In genomic region chr10:74589226-74589673, GRCh38 we compare ENCODE assay signal across 8 cellular contexts.
DNase-seq lines count a peak whose midpoint lies in the region; ATAC-seq and TF ChIP-seq lines count a peak whose summit lies in the region.

No MANE protein-coding gene starts in this region.

- no peaks in the 10 kb centered on the region for H4K20me1 ChIP-seq in PC-3 (ENCODE audit: low read length)

- no peaks in the 10 kb centered on the region for H3K9me3 Mint-ChIP-seq in CD4-positive, CD25-positive, alpha-beta regulatory T cell
- no peaks in the 10 kb centered on the region for H3K9me3 Mint-ChIP-seq in osteocyte (ENCODE audit: unreplicated experiment)

- BruUV-seq in PC-3 (replicated peaks; lab: Mats Ljungman, UMichigan), result no TSS peak

- no peak overlapping the region for H2AFZ ChIP-seq in PC-3 (ENCODE audit: low read length)

- CTCF ChIA-PET in PC-3 (lab: Charles Lee), result no interaction called here

- peaks cover 7% of the 10 kb centered on the region for H3F3A ChIP-seq in PC-3 (ENCODE audit: low read length, unreplicated experiment)

- POLR2A ChIA-PET in PC-3 (lab: Charles Lee; ENCODE audit: unreplicated experiment), result no interaction called here

- no peaks in the 10 kb centered on the region for H3K9me3 ChIP-seq in CD4-positive, CD25-positive, alpha-beta regulatory T cell (ENCODE audit: control insufficient read depth in 2 of 2, low read length in 2 of 2)
- H3K9me3 ChIP-seq in PC-3 (ENCODE audit: low read length) (no peaks in the 10 kb centered on the region), suprapubic skin (no peaks in the 10 kb centered on the region)

- no peaks in the 10 kb centered on the region for H3K9me2 ChIP-seq in PC-3 (replicated peaks; ENCODE audit: low read length)

- DNase-seq in CD4-positive, CD25-positive, alpha-beta regulatory T cell, result peak; percentile 74 to 90 (median 83)
- DNase-seq in PC-3 (peak; percentile 73), fibroblast of villous mesenchyme (ENCODE audit: low read depth) (peak; percentile 97), osteocyte (ENCODE audit: extremely low spot score, unreplicated experiment) (no peak), suprapubic skin (ENCODE audit: low spot score in 2 of 2) (peak; percentile 92 to 94), LoVo (ENCODE audit: low spot score) (no peak)
- DNase-seq in activated effector memory CD4-positive, alpha-beta T cell treated with Interleukin-2 at 50 U/mL for 16 hours, result peak; percentile 71

- H3K27ac Mint-ChIP-seq in CD4-positive, CD25-positive, alpha-beta regulatory T cell, result peak overlapping the region; percentile 7 to 88 (median 85)
- H3K27ac Mint-ChIP-seq in osteocyte (ENCODE audit: unreplicated experiment), result peak overlapping the region; percentile 69

- peak overlapping the region; percentile 73 for H3K27ac ChIP-seq in CD4-positive, CD25-positive, alpha-beta regulatory T cell (ENCODE audit: insufficient read depth, low read length, poor library complexity, severe bottlenecking)
- H3K27ac ChIP-seq in PC-3 (ENCODE audit: low read length) (no peak overlapping the region), suprapubic skin (peak overlapping the region; percentile 29)

- H3K27me3 Mint-ChIP-seq in CD4-positive, CD25-positive, alpha-beta regulatory T cell, result no peaks in the 10 kb centered on the region
- no peaks in the 10 kb centered on the region for H3K27me3 Mint-ChIP-seq in osteocyte (ENCODE audit: unreplicated experiment)

- peaks cover 2% of the 10 kb centered on the region for H3K36me3 ChIP-seq in CD4-positive, CD25-positive, alpha-beta regulatory T cell (ENCODE audit: control insufficient read depth, insufficient read depth, low read length)
- H3K36me3 ChIP-seq in PC-3 (ENCODE audit: low read depth, low read length) (peaks cover 25% of the 10 kb centered on the region; the same call in 1 of the 2 replicates), suprapubic skin (no peaks in the 10 kb centered on the region)

- H3K4me3 Mint-ChIP-seq in CD4-positive, CD25-positive, alpha-beta regulatory T cell, result peak overlapping the region; percentile 36 to 77 (median 48)
- no peak overlapping the region for H3K4me3 Mint-ChIP-seq in osteocyte (ENCODE audit: unreplicated experiment)

- no peak overlapping the region for H3K9ac ChIP-seq in PC-3 (ENCODE audit: low read length)

- no peak for TF ChIP-seq POLR2A in suprapubic skin (IDR thresholded peaks at IDR 0.05)

- no peak for TF ChIP-seq EP300 in suprapubic skin (IDR thresholded peaks at IDR 0.05)

- H3K27me3 ChIP-seq in CD4-positive, CD25-positive, alpha-beta regulatory T cell (ENCODE audit: control insufficient read depth, insufficient read depth, low read length), result no peaks in the 10 kb centered on the region
- H3K27me3 ChIP-seq in PC-3 (ENCODE audit: low read length), result no peaks in the 10 kb centered on the region
- H3K27me3 ChIP-seq in suprapubic skin, result no peaks in the 10 kb centered on the region

- TF ChIP-seq CTCF in PC-3 (conservative IDR thresholded peaks at IDR 0.05; ENCODE audit: low read depth, low read length), result no peak
- no peak for TF ChIP-seq CTCF in fibroblast of villous mesenchyme (IDR thresholded peaks at IDR 0.05; ENCODE audit: insufficient read depth, low read depth, low read length)
- no peak for TF ChIP-seq CTCF in osteocyte (IDR thresholded peaks at IDR 0.05)
- TF ChIP-seq CTCF in suprapubic skin (IDR thresholded peaks at IDR 0.05), result no peak

- H3K36me3 Mint-ChIP-seq in CD4-positive, CD25-positive, alpha-beta regulatory T cell, result peaks cover 6% of the 10 kb centered on the region
- peaks cover 5% of the 10 kb centered on the region for H3K36me3 Mint-ChIP-seq in osteocyte (ENCODE audit: unreplicated experiment)

- no peaks in the 10 kb centered on the region for H3K79me2 ChIP-seq in PC-3 (ENCODE audit: low read length)

- WGBS in suprapubic skin, result 9% methylated on average over 6 of the region's 6 CpGs

- H3K4me3 ChIP-seq in CD4-positive, CD25-positive, alpha-beta regulatory T cell (ENCODE audit: low read depth, low read length), result peak overlapping the region; percentile 45
- H3K4me3 ChIP-seq in PC-3 (ENCODE audit: low read length), result no peak overlapping the region
- H3K4me3 ChIP-seq in fibroblast of villous mesenchyme (ENCODE audit: low read depth, low read length), result no peak overlapping the region
- H3K4me3 ChIP-seq in suprapubic skin, result no peak overlapping the region

- H3K4me2 ChIP-seq in PC-3 (ENCODE audit: low read length), result no peak overlapping the region

- peaks cover 30 to 59% (median 47%) of the 10 kb centered on the region in 4 donors for H3K4me1 Mint-ChIP-seq in CD4-positive, CD25-positive, alpha-beta regulatory T cell
- H3K4me1 Mint-ChIP-seq in osteocyte (ENCODE audit: unreplicated experiment), result peaks cover 37% of the 10 kb centered on the region

- ATAC-seq in CD4-positive, CD25-positive, alpha-beta regulatory T cell (ENCODE audit: low read depth in 2 of 2), result peak; percentile 80 to 83
- ATAC-seq in HG03439 (IDR thresholded peaks at IDR 0.05; ENCODE audit: unreplicated experiment) (peak; percentile 44), PC-3 (peak; percentile 43)

- H3K4me1 ChIP-seq in CD4-positive, CD25-positive, alpha-beta regulatory T cell (ENCODE audit: control insufficient read depth, insufficient read depth, low read length, poor library complexity, severe bottlenecking), result peaks cover 46% of the 10 kb centered on the region
- H3K4me1 ChIP-seq in PC-3 (ENCODE audit: insufficient read depth, low read length), result peaks cover 17% of the 10 kb centered on the region
- peaks cover 69% of the 10 kb centered on the region for H3K4me1 ChIP-seq in suprapubic skin

- intact Hi-C loops in PC-3 (cut with micrococcal nuclease), result no loop called here

Comparison
In these comparisons a context has a peak if more than half of its experiments do, and no peak if none do; other contexts are left out.
1. DNase-seq: peak in CD4-positive, CD25-positive, alpha-beta regulatory T cell (3 of 3), PC-3 (single experiment), activated effector memory CD4-positive, alpha-beta T cell treated with Interleukin-2 at 50 U/mL for 16 hours (single experiment), fibroblast of villous mesenchyme (single experiment) and suprapubic skin (2 of 2); none in osteocyte (single experiment) and LoVo (single experiment).
2. Peak in every context shown above with its lines, with median percentiles within 50 percentile points of each other: ATAC-seq.